Comparison of ENCODE assay signal across 13 cellular contexts in the genomic region with DNA sequence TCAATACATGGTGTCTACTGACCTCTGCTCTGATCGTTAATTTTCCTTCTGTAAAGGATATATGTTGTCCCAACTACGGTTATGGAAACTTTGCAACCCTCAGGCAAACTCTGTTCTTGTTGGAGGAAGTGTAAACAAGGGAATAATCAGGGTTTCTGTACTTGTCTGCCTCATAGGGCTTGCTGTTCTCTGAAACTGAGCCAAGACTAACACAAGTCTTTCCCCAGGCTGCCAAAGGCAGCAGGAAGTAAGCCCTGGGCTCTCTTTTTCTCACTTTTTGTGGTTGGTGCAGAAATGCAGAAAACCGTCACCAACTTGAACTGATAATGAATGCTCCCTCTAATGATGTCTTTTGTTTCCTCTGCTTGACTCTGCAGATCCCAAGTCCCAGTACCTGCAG. TPM values are rescaled to one million over a fixed set of nuclear protein-coding genes. Genes with fewer than 3 reads are reported as not detected.
A peak's percentile ranks its signal among the peaks of the same experiment; 100 is the strongest.
DNase-seq lines count a peak whose midpoint lies in the region; ATAC-seq, FAIRE-seq and TF ChIP-seq lines count a peak whose summit lies in the region.
"Had no signal": no experiment of that assay in that cellular context is flagged by ENCODE, and none has a peak within 500 bp of the region (broad histone marks: within the 10 kb centered on the region; RNA-seq: fewer than 3 reads in every experiment).

No MANE protein-coding gene starts in this region.

- H3K4me2 ChIP-seq in mammary epithelial cell (ENCODE audit: insufficient read depth, low read depth, low read length) (peak overlapping the region; percentile 68), keratinocyte (ENCODE audit: control insufficient read depth, extremely low read depth, insufficient read depth, low read depth, low read length) (peak overlapping the region; percentile 75)

- in situ Hi-C loops in mammary epithelial cell (cut with MboI; ENCODE audit: low sequenced_read_pairs in 2 of 2) = no loop called here

- DNase-seq in M059J (ENCODE audit: low read depth) (peak; percentile 47), mammary epithelial cell (peak; percentile 82), keratinocyte (ENCODE audit: low read depth, low spot score) (peak; percentile 40), thoracic aorta (ENCODE audit: low spot score) (no peak), GF-D8 (lab: John Stamatoyannopoulos, UW) (no peak), NCI-H748 treated with DMSO at 0.1 percent for 48 hours (lab: John Stamatoyannopoulos, UW) (no peak), NCI-H510A treated with DMSO at 0.1 percent for 48 hours (lab: John Stamatoyannopoulos, UW) (no peak)
- DNase-seq: activated CD4-positive, CD25-positive, alpha-beta regulatory T cell; activated gamma-delta T cell; NCI-H1092 treated with DMSO at 0.1 percent for 48 hours had no signal

- CTCF ChIA-PET in mammary epithelial cell (lab: Charles Lee; ENCODE audit: low non-redundant PET) = no interaction called here

- H3K9ac ChIP-seq in mammary epithelial cell (ENCODE audit: insufficient read depth, low read length) (no peak overlapping the region), keratinocyte (ENCODE audit: control insufficient read depth, extremely low read depth, insufficient read depth, low read length) (no peak overlapping the region)

- no peak overlapping the region for H3K27ac ChIP-seq in mammary epithelial cell (ENCODE audit: insufficient read depth, low read depth, low read length)
- peak overlapping the region; percentile 48 for H3K27ac ChIP-seq in keratinocyte (ENCODE audit: control insufficient read depth, insufficient read depth, low read length)
- peak overlapping the region; percentile 48 to 52 for H3K27ac ChIP-seq in thoracic aorta

- H4K20me1 ChIP-seq in mammary epithelial cell (ENCODE audit: insufficient read depth, low read length) (no peaks in the 10 kb centered on the region), keratinocyte (ENCODE audit: control insufficient read depth, extremely low read depth, insufficient read depth, low read length) (no peaks in the 10 kb centered on the region)

- TF ChIP-seq CTCF in mammary epithelial cell (conservative IDR thresholded peaks at IDR 0.05 in 1 of 2, IDR thresholded peaks at IDR 0.05 in 1 of 2; ENCODE audit: extremely low read depth in 1 of 2, insufficient read depth in 1 of 2, low read depth in 1 of 2, low read length in 2 of 2) (no peak), keratinocyte (optimal IDR thresholded peaks at IDR 0.05 in 1 of 3, IDR thresholded peaks at IDR 0.05 in 1 of 3, conservative IDR thresholded peaks at IDR 0.05 in 1 of 3; ENCODE audit: extremely low read depth in 1 of 3, insufficient read depth in 2 of 3, low read length in 3 of 3) (no peak), thoracic aorta (IDR thresholded peaks at IDR 0.05) (no peak)

- BruUV-seq in mammary epithelial cell (replicated peaks; lab: Mats Ljungman, UMichigan) = no TSS peak

- H2AFZ ChIP-seq in mammary epithelial cell (ENCODE audit: low read depth, low read length) = no peak overlapping the region
- H2AFZ ChIP-seq in keratinocyte (ENCODE audit: control insufficient read depth, low read length) = no peak overlapping the region

- no peaks in the 10 kb centered on the region for H3K9me1 ChIP-seq in keratinocyte (ENCODE audit: control insufficient read depth, extremely low read depth, insufficient read depth, low read length)

- peak; percentile 94 for FAIRE-seq in keratinocyte (lab: Jason Lieb, UNC)
- FAIRE-seq: endometrium had no signal

- H3K27me3 ChIP-seq in mammary epithelial cell (ENCODE audit: insufficient read depth, low read length) (no peaks in the 10 kb centered on the region), keratinocyte (ENCODE audit: control insufficient read depth, extremely low read depth, insufficient read depth, low read length) (no peaks in the 10 kb centered on the region), thoracic aorta (replicated peaks; ENCODE audit: insufficient read depth) (no peaks in the 10 kb centered on the region)

- H3K79me2 ChIP-seq in mammary epithelial cell (ENCODE audit: insufficient read depth, low read length) (no peaks in the 10 kb centered on the region), keratinocyte (ENCODE audit: control insufficient read depth, insufficient read depth, low read length) (no peaks in the 10 kb centered on the region)

- intact Hi-C loops in mammary epithelial cell (cut with micrococcal nuclease) = no loop called here

- dilution Hi-C loops in mammary epithelial cell (cut with HindIII; ENCODE audit: low sequenced_read_pairs) = loop anchor here (5.0 kb wide), 1 partner anchor 34 kb away; no protein-coding TSS in a partner anchor
- dilution Hi-C loops in keratinocyte (cut with MboI; ENCODE audit: extremely low pct_ligation_motif_present, low sequenced_read_pairs) = no loop called here

- H3K36me3 ChIP-seq in mammary epithelial cell (ENCODE audit: insufficient read depth, low read length) (no peaks in the 10 kb centered on the region), keratinocyte (ENCODE audit: control insufficient read depth in 2 of 2, extremely low read depth in 1 of 2, insufficient read depth in 2 of 2, low read length in 2 of 2) (no peaks in the 10 kb centered on the region), thoracic aorta (peaks cover 11% of the 10 kb centered on the region)

- no peak overlapping the region for H3K4me3 ChIP-seq in mammary epithelial cell (replicated peaks in 1 of 3; ENCODE audit: insufficient read depth in 1 of 3, low read depth in 2 of 3, low read length in 3 of 3)
- no peak overlapping the region for H3K4me3 ChIP-seq in keratinocyte (ENCODE audit: control insufficient read depth in 2 of 3, extremely low read depth in 1 of 3, insufficient read depth in 2 of 3, low read depth in 1 of 3, low read length in 3 of 3)
- H3K4me3 ChIP-seq in thoracic aorta = no peak overlapping the region

- WGBS in mammary epithelial cell (ENCODE audit: low coverage, missing lambda C conversion rate) = 0% methylated on average over 3 of the region's 3 CpGs

- peak; percentile 78 for ATAC-seq in thoracic aorta (ENCODE audit: insufficient number of reproducible peaks, low FRiP score, low read depth)
- ATAC-seq: HCT116 had no signal

- H3K4me1 ChIP-seq in mammary epithelial cell (ENCODE audit: insufficient read depth, low read length) (peaks cover 33% of the 10 kb centered on the region), keratinocyte (ENCODE audit: control insufficient read depth, extremely low read depth, insufficient read depth, low read length) (peaks cover 30% of the 10 kb centered on the region), thoracic aorta (ENCODE audit: control insufficient read depth in 1 of 2, low read depth in 2 of 2) (peaks cover 18 to 38% of the 10 kb centered on the region in 2 donors)

- H3K9me3 ChIP-seq in mammary epithelial cell (replicated peaks; ENCODE audit: insufficient read depth, low read length) (no peaks in the 10 kb centered on the region), keratinocyte (ENCODE audit: control insufficient read depth, low read depth, low read length) (no peaks in the 10 kb centered on the region), thoracic aorta (no peaks in the 10 kb centered on the region)

RNA-seq across cellular contexts. Expression of gene CYP4X1, which starts 7.6 kb away (rescaled TPM):
- total RNA-seq in M059J (2014; rRNA removed; shearing (Covaris generic)) = not detected in 2 replicates
- total RNA-seq in mammary epithelial cell = under 1 TPM in 1 of 2 donors, not detected in 1; under 0.01 TPM
- 0.22 TPM for polyA plus RNA-seq in mammary epithelial cell
- polyA minus RNA-seq in mammary epithelial cell = not detected
- 0.93 to 1.2 TPM (median 1.00 TPM) in 3 replicates for polyA plus RNA-seq in keratinocyte
- 0.40 TPM for polyA plus RNA-seq in keratinocyte (2011; ENCODE audit: low read depth)
- polyA plus RNA-seq in keratinocyte (2011; cell fraction: cytosol; rRNA removed) = 0.55 and 0.90 TPM in 2 replicates
- polyA plus RNA-seq in keratinocyte (2011; cell fraction: nucleus; rRNA removed) = 2.6 and 3.4 TPM in 2 replicates
- 0.24 and 0.34 TPM in 2 replicates for polyA plus RNA-seq in keratinocyte (2012; ENCODE audit: low replicate concordance)
- polyA minus RNA-seq in keratinocyte = 0.23 to 0.61 TPM in 2 of 3 replicates, not detected in the other
- not detected for polyA minus RNA-seq in keratinocyte (2011; cell fraction: cytosol; rRNA and poly(A)+ RNA removed)
- 0.74 and 1.0 TPM in 2 replicates for polyA minus RNA-seq in keratinocyte (2011; cell fraction: nucleus; rRNA and poly(A)+ RNA removed)
- 10 to 100 TPM; 29.6 to 47.9 TPM for total RNA-seq in thoracic aorta
- total RNA-seq: mononuclear cell had no signal

RNA-seq across cellular contexts. Expression of gene CYP4Z1, which starts 36.0 kb away (rescaled TPM):
- not detected in 2 replicates for total RNA-seq in M059J (2014; rRNA removed; shearing (Covaris generic))
- total RNA-seq in mammary epithelial cell = not detected
- not detected for polyA plus RNA-seq in mammary epithelial cell
- polyA minus RNA-seq in mammary epithelial cell = not detected
- not detected in 3 replicates for polyA plus RNA-seq in keratinocyte
- polyA plus RNA-seq in keratinocyte (2011; ENCODE audit: low read depth) = not detected
- polyA plus RNA-seq in keratinocyte (2011; cell fraction: cytosol; rRNA removed) = not detected in 2 replicates
- not detected in 2 replicates for polyA plus RNA-seq in keratinocyte (2011; cell fraction: nucleus; rRNA removed)
- polyA plus RNA-seq in keratinocyte (2012; ENCODE audit: low replicate concordance) = not detected in 2 replicates
- not detected in 3 replicates for polyA minus RNA-seq in keratinocyte
- polyA minus RNA-seq in keratinocyte (2011; cell fraction: cytosol; rRNA and poly(A)+ RNA removed) = not detected
- polyA minus RNA-seq in keratinocyte (2011; cell fraction: nucleus; rRNA and poly(A)+ RNA removed) = not detected in 2 replicates
- total RNA-seq in thoracic aorta = 1 to 10 TPM; 1.1 to 3.9 TPM
- total RNA-seq: mononuclear cell had no signal

Comparison
In these comparisons a context has a peak if more than half of its experiments do, and no peak if none do; other contexts are left out.
1. DNase-seq: peak in M059J (single experiment), mammary epithelial cell (single experiment) and keratinocyte (single experiment); none in thoracic aorta (single experiment), GF-D8 (single experiment), NCI-H748 treated with DMSO at 0.1 percent for 48 hours (single experiment) and NCI-H510A treated with DMSO at 0.1 percent for 48 hours (single experiment).
2. RNA of gene CYP4X1, which starts 7.6 kb away (total RNA-seq): 29.6 to 47.9 TPM in thoracic aorta; not detected in M059J and under 0.01 TPM in mammary epithelial cell; every median in the first group is over 10 times any median in the second.